18 cellular contexts compared by ENCODE assay signal in the genomic region with DNA sequence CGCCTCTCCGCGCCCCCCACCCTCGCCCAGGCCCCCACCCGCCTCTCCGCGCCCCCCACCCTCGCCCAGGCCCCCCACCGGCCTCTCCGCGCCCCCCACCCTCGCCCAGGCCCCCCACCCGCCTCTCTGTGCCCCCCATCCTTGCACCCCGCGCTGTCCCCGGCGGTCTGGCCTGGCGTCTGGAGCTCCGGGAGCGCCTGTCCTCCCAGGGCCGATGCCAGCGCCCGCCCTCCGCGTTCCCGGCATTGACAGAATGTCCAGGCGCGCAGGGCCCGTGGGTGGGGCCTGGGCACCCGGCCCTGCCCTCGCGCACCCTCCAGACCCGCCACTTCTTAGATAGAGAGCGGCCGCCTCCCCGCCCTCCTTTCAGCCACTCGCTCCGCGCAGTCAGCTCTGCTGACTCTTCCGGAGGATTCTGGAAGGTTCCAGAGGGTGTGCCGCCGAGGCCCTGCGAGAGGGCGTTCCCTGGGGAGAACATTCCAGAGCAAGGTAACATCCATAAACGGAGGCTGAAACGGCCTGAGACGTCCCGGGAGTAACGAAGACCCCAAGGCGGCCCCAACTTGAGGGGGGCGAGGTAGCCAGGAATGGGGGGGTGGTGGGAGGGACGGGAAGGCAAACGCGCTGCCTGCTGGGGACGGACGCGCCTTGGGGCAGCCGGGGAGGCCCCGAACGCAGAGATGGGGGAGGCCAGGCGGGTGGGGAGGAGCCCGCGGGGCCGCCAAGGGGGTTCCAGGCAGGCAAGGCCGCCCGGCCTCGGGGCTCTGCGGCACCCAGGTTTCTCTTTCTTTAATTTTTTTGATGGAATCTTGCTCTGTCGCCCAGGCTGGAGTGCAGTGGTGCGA.
A peak's percentile ranks its signal among the peaks of the same experiment; 100 is the strongest.
DNase-seq lines count a peak whose midpoint lies in the region; ATAC-seq, FAIRE-seq and TF ChIP-seq lines count a peak whose summit lies in the region.
"Had no signal": no experiment of that assay in that cellular context is flagged by ENCODE, and none has a peak within 500 bp of the region (broad histone marks: within the 10 kb centered on the region; RNA-seq: fewer than 3 reads in every experiment).

No MANE protein-coding gene starts in this region.

- peak overlapping the region; percentile 20 for H3K4me3 Mint-ChIP-seq in central memory CD8-positive, alpha-beta T cell
- H3K4me3 Mint-ChIP-seq in type B pancreatic cell = no peak overlapping the region

- H3K23ac ChIP-seq in neuronal stem cell (ENCODE audit: low read depth, low read length, poor library complexity) = no peak overlapping the region

- WGBS in neuronal stem cell (ENCODE audit: extremely low coverage in 2 of 2, insufficient read length in 2 of 2, insufficient replicate concordance in 1 of 2), 2 donors = no CpG with 5 or more reads among the region's 70 CpGs

- H3K4ac ChIP-seq in neuronal stem cell (ENCODE audit: low read length) = no peak overlapping the region

- TF ChIP-seq RAD21 in Ishikawa (IDR thresholded peaks at IDR 0.05; ENCODE audit: low read depth) = no peak

- no peak overlapping the region for H3K27ac ChIP-seq in neuronal stem cell (replicated peaks; ENCODE audit: low read length)
- H3K27ac ChIP-seq: Peyer's patch had no signal

- no peaks in the 10 kb centered on the region for H3K27me3 Mint-ChIP-seq in central memory CD8-positive, alpha-beta T cell
- H3K27me3 Mint-ChIP-seq in type B pancreatic cell = peaks cover 3% of the 10 kb centered on the region
- H3K27me3 Mint-ChIP-seq: CD4-positive, CD25-positive, alpha-beta regulatory T cell had no signal

- H3K27me3 ChIP-seq in H7 (ENCODE audit: control insufficient read depth, insufficient read depth, low read length) (no peaks in the 10 kb centered on the region), neuronal stem cell (ENCODE audit: control insufficient read depth in 3 of 3, insufficient read depth in 3 of 3, low read depth in 1 of 3, low read length in 3 of 3) (no peaks in the 10 kb centered on the region)
- H3K27me3 ChIP-seq: Peyer's patch had no signal

- peak overlapping the region; percentile 21 for H3K14ac ChIP-seq in neuronal stem cell (ENCODE audit: low read length)

- peaks cover 2% of the 10 kb centered on the region for H3K79me1 ChIP-seq in neuronal stem cell (ENCODE audit: low read depth, low read length)

- H3K36me3 Mint-ChIP-seq in central memory CD8-positive, alpha-beta T cell (ENCODE audit: insufficient read depth) = peaks cover 4% of the 10 kb centered on the region
- H3K36me3 Mint-ChIP-seq in type B pancreatic cell = no peaks in the 10 kb centered on the region
- H3K36me3 Mint-ChIP-seq: CD4-positive, CD25-positive, alpha-beta regulatory T cell; IgD-negative memory B cell had no signal

- H3K9me3 Mint-ChIP-seq in central memory CD8-positive, alpha-beta T cell = no peaks in the 10 kb centered on the region
- H3K9me3 Mint-ChIP-seq in type B pancreatic cell = peaks cover 9% of the 10 kb centered on the region

- H3K9me3 ChIP-seq in neuronal stem cell (replicated peaks in 1 of 2; ENCODE audit: control insufficient read depth in 2 of 2, insufficient read depth in 1 of 2, low read depth in 1 of 2, low read length in 2 of 2) = peaks cover 0 to 6% of the 10 kb centered on the region in 2 donors
- H3K9me3 ChIP-seq: HAP-1, Peyer's patch had no signal

- TF ChIP-seq POLR2A in H54 (IDR thresholded peaks at IDR 0.05; ENCODE audit: low read depth, low read length) = no peak

- H4K8ac ChIP-seq in neuronal stem cell (ENCODE audit: low read depth, low read length) = no peak overlapping the region

- TF ChIP-seq CTCF in type B pancreatic cell (conservative IDR thresholded peaks at IDR 0.05) = no peak

- H3K27ac Mint-ChIP-seq in central memory CD8-positive, alpha-beta T cell (ENCODE audit: low read depth) = peak overlapping the region; percentile 64
- H3K27ac Mint-ChIP-seq in type B pancreatic cell = no peak overlapping the region
- H3K27ac Mint-ChIP-seq: IgD-negative memory B cell had no signal

- DNase-seq in H7 (peak; percentile 69), neuronal stem cell (ENCODE audit: low spot score) (no peak), dermis blood vessel endothelial cell (no peak), type B pancreatic cell (ENCODE audit: extremely low spot score, unreplicated experiment) (no peak), H54 (ENCODE audit: insufficient read length, low spot score) (no peak)
- DNase-seq in central memory CD8-positive, alpha-beta T cell (ENCODE audit: low spot score in 2 of 2) = no peak
- DNase-seq: COR-L47, DMS 273 treated with DMSO at 0.1 percent for 48 hours, DMS79 treated with DMSO at 0.1 percent for 48 hours, Kasumi-1, NCI-H446 treated with DMSO at 0.1 percent for 48 hours, NCI-H748 treated with DMSO at 0.1 percent for 48 hours had no signal

- no peak for ATAC-seq in central memory CD8-positive, alpha-beta T cell (replicated peaks; ENCODE audit: extremely low read depth, poor library complexity, severe bottlenecking)
- ATAC-seq in HG03432 (IDR thresholded peaks at IDR 0.05; ENCODE audit: unreplicated experiment) = no peak

- no peak overlapping the region for H2AFZ ChIP-seq in neuronal stem cell (ENCODE audit: low read length)

- peak overlapping the region; percentile 64 for H3K18ac ChIP-seq in neuronal stem cell (ENCODE audit: low read length)

- no peak for FAIRE-seq in H54 (lab: Jason Lieb, UNC)

- H4K91ac ChIP-seq in neuronal stem cell (ENCODE audit: low read depth, low read length, poor library complexity) = no peak overlapping the region

- H3K4me3 ChIP-seq in H7 (ENCODE audit: insufficient read depth, low read depth, low read length) (no peak overlapping the region), neuronal stem cell (ENCODE audit: low read length in 2 of 2) (no peak overlapping the region)
- H3K4me3 ChIP-seq: HAP-1, Peyer's patch had no signal

- peak overlapping the region; percentile 73 for H2BK12ac ChIP-seq in neuronal stem cell (ENCODE audit: low read length)

- peak overlapping the region; percentile 72 for H2BK120ac ChIP-seq in neuronal stem cell (ENCODE audit: low read depth, low read length)

- no peak overlapping the region for H2BK5ac ChIP-seq in neuronal stem cell (ENCODE audit: low read length)

- peaks cover 0 to 10% of the 10 kb centered on the region in 2 donors for H3K4me1 ChIP-seq in neuronal stem cell (ENCODE audit: control insufficient read depth in 2 of 2, insufficient read depth in 1 of 2, low read depth in 1 of 2, low read length in 2 of 2)

- H2BK15ac ChIP-seq in neuronal stem cell (ENCODE audit: low read length) = no peak overlapping the region

- H3K4me1 Mint-ChIP-seq in central memory CD8-positive, alpha-beta T cell = peaks cover 16% of the 10 kb centered on the region
- H3K4me1 Mint-ChIP-seq in type B pancreatic cell (ENCODE audit: unreplicated experiment) = peaks cover 11% of the 10 kb centered on the region

- no peak overlapping the region for H3K4me2 ChIP-seq in neuronal stem cell (ENCODE audit: insufficient read depth, low read length, poor library complexity, severe bottlenecking)

- no peak overlapping the region for H3K9ac ChIP-seq in neuronal stem cell (ENCODE audit: low read depth, low read length, poor library complexity)

- TF ChIP-seq EP300 in Ishikawa (IDR thresholded peaks at IDR 0.05; ENCODE audit: borderline replicate concordance) = 0 out of 2 replicates have a peak, but pooled peaks have one; percentile 36

- peak overlapping the region; percentile 56 for H2AK5ac ChIP-seq in neuronal stem cell (ENCODE audit: low read depth, low read length)

- H3K36me3 ChIP-seq in H7 (replicated peaks; ENCODE audit: control insufficient read depth, insufficient read depth, low read length) (no peaks in the 10 kb centered on the region), neuronal stem cell (replicated peaks in 1 of 2; ENCODE audit: control insufficient read depth in 2 of 2, insufficient read depth in 2 of 2, low read length in 2 of 2) (no peaks in the 10 kb centered on the region)
- H3K36me3 ChIP-seq: HAP-1, Peyer's patch had no signal

TF ChIP-seq in Ishikawa, 13 proteins besides CTCF, POLR2A, EP300 and RAD21:
- TF ChIP-seq, protein P1, sequence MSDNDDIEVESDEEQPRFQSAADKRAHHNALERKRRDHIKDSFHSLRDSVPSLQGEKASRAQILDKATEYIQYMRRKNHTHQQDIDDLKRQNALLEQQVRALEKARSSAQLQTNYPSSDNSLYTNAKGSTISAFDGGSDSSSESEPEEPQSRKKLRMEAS (IDR thresholded peaks at IDR 0.05) = peak; percentile 95
- TF ChIP-seq NFIC (IDR thresholded peaks at IDR 0.05) (no peak), YY1 (IDR thresholded peaks at IDR 0.05; ENCODE audit: low read depth) (peak; percentile 49; the same call in 1 of the 2 replicates), TCF12 (IDR thresholded peaks at IDR 0.05; ENCODE audit: low read depth) (peak; percentile 33; the same call in 1 of the 2 replicates), ZBTB7A (IDR thresholded peaks at IDR 0.05; ENCODE audit: low read depth) (peak; percentile 33; the same call in 1 of the 2 replicates)
- TF ChIP-seq, protein P2, sequence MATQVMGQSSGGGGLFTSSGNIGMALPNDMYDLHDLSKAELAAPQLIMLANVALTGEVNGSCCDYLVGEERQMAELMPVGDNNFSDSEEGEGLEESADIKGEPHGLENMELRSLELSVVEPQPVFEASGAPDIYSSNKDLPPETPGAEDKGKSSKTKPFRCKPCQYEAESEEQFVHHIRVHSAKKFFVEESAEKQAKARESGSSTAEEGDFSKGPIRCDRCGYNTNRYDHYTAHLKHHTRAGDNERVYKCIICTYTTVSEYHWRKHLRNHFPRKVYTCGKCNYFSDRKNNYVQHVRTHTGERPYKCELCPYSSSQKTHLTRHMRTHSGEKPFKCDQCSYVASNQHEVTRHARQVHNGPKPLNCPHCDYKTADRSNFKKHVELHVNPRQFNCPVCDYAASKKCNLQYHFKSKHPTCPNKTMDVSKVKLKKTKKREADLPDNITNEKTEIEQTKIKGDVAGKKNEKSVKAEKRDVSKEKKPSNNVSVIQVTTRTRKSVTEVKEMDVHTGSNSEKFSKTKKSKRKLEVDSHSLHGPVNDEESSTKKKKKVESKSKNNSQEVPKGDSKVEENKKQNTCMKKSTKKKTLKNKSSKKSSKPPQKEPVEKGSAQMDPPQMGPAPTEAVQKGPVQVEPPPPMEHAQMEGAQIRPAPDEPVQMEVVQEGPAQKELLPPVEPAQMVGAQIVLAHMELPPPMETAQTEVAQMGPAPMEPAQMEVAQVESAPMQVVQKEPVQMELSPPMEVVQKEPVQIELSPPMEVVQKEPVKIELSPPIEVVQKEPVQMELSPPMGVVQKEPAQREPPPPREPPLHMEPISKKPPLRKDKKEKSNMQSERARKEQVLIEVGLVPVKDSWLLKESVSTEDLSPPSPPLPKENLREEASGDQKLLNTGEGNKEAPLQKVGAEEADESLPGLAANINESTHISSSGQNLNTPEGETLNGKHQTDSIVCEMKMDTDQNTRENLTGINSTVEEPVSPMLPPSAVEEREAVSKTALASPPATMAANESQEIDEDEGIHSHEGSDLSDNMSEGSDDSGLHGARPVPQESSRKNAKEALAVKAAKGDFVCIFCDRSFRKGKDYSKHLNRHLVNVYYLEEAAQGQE (IDR thresholded peaks at IDR 0.05; ENCODE audit: low read depth) = no peak
TF ChIP-seq in Ishikawa: peak in this region for 4.
